In the genomic region with DNA sequence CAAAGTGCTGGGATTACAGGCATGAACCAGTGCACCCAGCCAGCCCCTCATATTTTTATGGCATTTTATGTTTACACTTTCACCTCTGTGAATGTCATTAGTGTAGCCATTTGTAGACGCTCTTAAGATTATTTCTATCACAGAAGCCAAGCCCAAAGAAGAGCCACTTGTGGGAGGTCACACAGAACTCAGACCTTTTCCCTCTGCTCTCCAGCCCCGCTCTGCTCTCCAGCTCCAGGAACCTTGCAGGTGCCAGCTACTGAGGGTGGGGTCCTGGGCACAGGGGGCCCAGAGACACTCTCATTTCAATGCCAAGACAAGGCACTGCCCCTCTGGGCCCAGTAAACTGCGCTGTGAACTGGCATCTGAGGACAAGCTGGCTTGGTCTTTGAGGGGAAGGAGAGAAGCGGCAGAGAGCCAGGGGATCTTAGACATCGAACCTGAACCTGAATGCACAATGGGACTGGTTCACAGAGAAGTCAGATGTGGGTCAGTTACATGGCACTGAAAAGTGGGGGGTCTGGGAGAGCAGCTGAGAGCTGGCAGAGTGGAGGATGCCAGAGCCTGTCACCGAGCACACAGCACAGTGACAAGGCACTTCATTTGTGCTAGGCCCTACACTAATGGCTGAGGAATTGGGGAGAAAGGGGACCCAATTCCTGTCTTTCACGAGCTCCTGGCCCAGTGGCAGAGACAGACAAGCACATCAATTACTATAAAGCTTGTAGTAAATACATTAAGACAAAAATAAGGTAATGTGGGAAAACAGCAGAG, we compare ENCODE assay signal across 11 cellular contexts. TPM values are rescaled to one million over a fixed set of nuclear protein-coding genes. Genes with fewer than 3 reads are reported as not detected.
A peak's percentile ranks its signal among the peaks of the same experiment; 100 is the strongest.
DNase-seq lines count a peak whose midpoint lies in the region; ATAC-seq, FAIRE-seq and TF ChIP-seq lines count a peak whose summit lies in the region.
"Had no signal": no experiment of that assay in that cellular context is flagged by ENCODE, and none has a peak within 500 bp of the region (broad histone marks: within the 10 kb centered on the region; RNA-seq: fewer than 3 reads in every experiment).

No MANE protein-coding gene starts in this region.

- intact Hi-C loops in activated CD4-positive, alpha-beta memory T cell treated with anti-CD3 and anti-CD28 coated beads for 36 hours (cut with micrococcal nuclease): loop anchor here (1.0 to 2.0 kb wide), 3 partner anchors 9 to 16 kb away; no protein-coding TSS in a partner anchor
- intact Hi-C loops in left cardiac atrium (cut with DNase I) (no loop called here), upper lobe of right lung (cut with DNase I) (no loop called here), Caco-2 (cut with micrococcal nuclease; ENCODE audit: unreplicated experiment) (no loop called here)

- CTCF ChIA-PET in activated CD4-positive, alpha-beta memory T cell treated with anti-CD3 and anti-CD28 coated beads for 36 hours (lab: Charles Lee): interaction anchor here (0.9 to 10.2 kb wide), 10 partner anchors 10 to 175 kb away, joined by 3 to 118 read pairs (median 7); no protein-coding TSS in a partner anchor
- CTCF ChIA-PET in Caco-2 (lab: Charles Lee): no interaction called here

- H3K9me3 ChIP-seq in GM23248 (ENCODE audit: low read depth): no peaks in the 10 kb centered on the region
- no peaks in the 10 kb centered on the region for H3K9me3 ChIP-seq in upper lobe of right lung
- H3K9me3 ChIP-seq in Caco-2: no peaks in the 10 kb centered on the region
- H3K9me3 ChIP-seq: SK-N-SH had no signal

- no peak for TF ChIP-seq CTCF in upper lobe of right lung (IDR thresholded peaks at IDR 0.05)
- no peak for TF ChIP-seq CTCF in Caco-2 (IDR thresholded peaks at IDR 0.05; ENCODE audit: insufficient read depth in 1 of 2, low read depth in 1 of 2, low read length in 1 of 2, severe bottlenecking in 1 of 2, unreplicated experiment in 1 of 2)

- peak overlapping the region; percentile 76 for H3K27ac Mint-ChIP-seq in activated CD4-positive, alpha-beta memory T cell treated with anti-CD3 and anti-CD28 coated beads for 36 hours
- H3K27ac Mint-ChIP-seq in Caco-2 (ENCODE audit: unreplicated experiment): no peak overlapping the region

- H3K4me2 ChIP-seq in GM23248 (ENCODE audit: unreplicated experiment): no peak overlapping the region
- H3K4me2 ChIP-seq: SK-N-SH had no signal

- WGBS in GM23248 (ENCODE audit: low coverage in 1 of 2, low lambda C conversion rate in 2 of 2, missing lambda C conversion rate in 2 of 2), 2 experiments: 78 to 80% methylated on average over 7 of the region's 7 CpGs

- H3K27me3 Mint-ChIP-seq in activated CD4-positive, alpha-beta memory T cell treated with anti-CD3 and anti-CD28 coated beads for 36 hours: no peaks in the 10 kb centered on the region
- no peaks in the 10 kb centered on the region for H3K27me3 Mint-ChIP-seq in Caco-2 (ENCODE audit: insufficient read depth, unreplicated experiment)

- no peaks in the 10 kb centered on the region for H3K9me3 Mint-ChIP-seq in activated CD4-positive, alpha-beta memory T cell treated with anti-CD3 and anti-CD28 coated beads for 36 hours
- no peaks in the 10 kb centered on the region for H3K9me3 Mint-ChIP-seq in Caco-2 (ENCODE audit: unreplicated experiment)

- H3K79me2 ChIP-seq in GM23248 (ENCODE audit: insufficient read depth): peaks cover 79% of the 10 kb centered on the region

- peaks cover 64% of the 10 kb centered on the region for H3K36me3 Mint-ChIP-seq in activated CD4-positive, alpha-beta memory T cell treated with anti-CD3 and anti-CD28 coated beads for 36 hours
- H3K36me3 Mint-ChIP-seq in Caco-2 (ENCODE audit: insufficient read depth, unreplicated experiment): peaks cover 9% of the 10 kb centered on the region

- H3K4me3 Mint-ChIP-seq in activated CD4-positive, alpha-beta memory T cell treated with anti-CD3 and anti-CD28 coated beads for 36 hours: peak overlapping the region; percentile 55
- no peak overlapping the region for H3K4me3 Mint-ChIP-seq in Caco-2 (ENCODE audit: unreplicated experiment)

- H3K4me1 ChIP-seq in GM23248 (ENCODE audit: insufficient read depth): 0 out of 2 replicates have a peak, but pooled peaks cover 11% of the 10 kb centered on the region
- H3K4me1 ChIP-seq in upper lobe of right lung: peaks cover 20% of the 10 kb centered on the region
- H3K4me1 ChIP-seq in Caco-2: no peaks in the 10 kb centered on the region

- in situ Hi-C loops in GM23248 (cut with MboI): no loop called here

- H3K27me3 ChIP-seq in GM23248 (replicated peaks; ENCODE audit: insufficient read depth): no peaks in the 10 kb centered on the region
- no peaks in the 10 kb centered on the region for H3K27me3 ChIP-seq in upper lobe of right lung
- H3K27me3 ChIP-seq in Caco-2 (replicated peaks; ENCODE audit: control insufficient read depth, insufficient read depth, low read length): no peaks in the 10 kb centered on the region

- FAIRE-seq in RCC 7860 (lab: Jason Lieb, UNC): no peak

- peaks cover 5% of the 10 kb centered on the region; the same call in 1 of the 2 replicates for H4K20me1 ChIP-seq in GM23248 (ENCODE audit: insufficient read depth)

- POLR2A ChIA-PET in activated CD4-positive, alpha-beta memory T cell treated with anti-CD3 and anti-CD28 coated beads for 36 hours (lab: Charles Lee): interaction anchor here (0.8 to 3.9 kb wide), 6 partner anchors 10 to 42 kb away, joined by 3 to 20 read pairs (median 4); no protein-coding TSS in a partner anchor
- POLR2A ChIA-PET in Caco-2 (lab: Charles Lee): no interaction called here

- H3K27ac ChIP-seq in GM23248: no peak overlapping the region
- H3K27ac ChIP-seq in skin epidermis: peak overlapping the region in 13 of 21 experiments; percentile 0 to 79 (median 45)
- H3K27ac ChIP-seq in upper lobe of right lung: no peak overlapping the region

- H2AFZ ChIP-seq in GM23248: no peak overlapping the region

- H3K4me1 Mint-ChIP-seq in activated CD4-positive, alpha-beta memory T cell treated with anti-CD3 and anti-CD28 coated beads for 36 hours (ENCODE audit: low read depth): peaks cover 81% of the 10 kb centered on the region
- no peaks in the 10 kb centered on the region for H3K4me1 Mint-ChIP-seq in Caco-2 (ENCODE audit: low read depth, unreplicated experiment)

- H3K4me3 ChIP-seq in GM23248: no peak overlapping the region
- no peak overlapping the region for H3K4me3 ChIP-seq in skin epidermis
- H3K4me3 ChIP-seq in upper lobe of right lung: no peak overlapping the region
- H3K4me3 ChIP-seq in Caco-2 (ENCODE audit: low read depth, low read length): no peak overlapping the region

- BruUV-seq in Caco-2 (replicated peaks; lab: Mats Ljungman, UMichigan): no TSS peak

- ATAC-seq in left cardiac atrium (peak; percentile 17 to 21), upper lobe of right lung (no peak)
- ATAC-seq: left lobe of liver had no signal

- H3K9ac ChIP-seq in GM23248: peak overlapping the region; percentile 26; the same call in 1 of the 2 replicates
- H3K9ac ChIP-seq: SK-N-SH had no signal

- peaks cover 33% of the 10 kb centered on the region for H3K36me3 ChIP-seq in GM23248 (ENCODE audit: low read depth)
- peaks cover 53% of the 10 kb centered on the region for H3K36me3 ChIP-seq in upper lobe of right lung
- H3K36me3 ChIP-seq in Caco-2 (ENCODE audit: control insufficient read depth, insufficient read depth, low read length): no peaks in the 10 kb centered on the region

- no peak for DNase-seq in GM23248
- DNase-seq in activated CD4-positive, alpha-beta memory T cell treated with anti-CD3 and anti-CD28 coated beads for 36 hours: no peak
- no peak for DNase-seq in left cardiac atrium
- no peak for DNase-seq in upper lobe of right lung
- DNase-seq in RCC 7860 (ENCODE audit: low spot score): no peak
- no peak for DNase-seq in Caco-2
- DNase-seq: EL, NCI-H345, SK-N-SH had no signal

- H3K9me2 ChIP-seq in GM23248 (ENCODE audit: insufficient read depth): no peaks in the 10 kb centered on the region
- H3K9me2 ChIP-seq: SK-N-SH had no signal

- H3F3A ChIP-seq in GM23248 (ENCODE audit: insufficient read depth): peaks cover 6% of the 10 kb centered on the region; the same call in 1 of the 2 replicates

RNA-seq across cellular contexts. Expression of a gene that starts 16.7 kb away (rescaled TPM):
- 384 and 409 TPM in 2 replicates for total RNA-seq in GM23248 (2014; rRNA removed; shearing (Covaris generic))
- polyA plus RNA-seq in GM23248 (2016; fragmentation: Nextera tagmentation; extraction: Ambion mirVana): 183 and 190 TPM in 2 replicates
- 100 to 1,000 TPM; 430 to 443 TPM for total RNA-seq in activated CD4-positive, alpha-beta memory T cell treated with anti-CD3 and anti-CD28 coated beads for 36 hours
- 100 to 1,000 TPM; 218 to 220 TPM for total RNA-seq in left cardiac atrium
- total RNA-seq in upper lobe of right lung: 143 TPM
- total RNA-seq in Caco-2 (2022): 43.0 and 51.9 TPM in 2 replicates

Comparison
In these comparisons a context has a peak if more than half of its experiments do, and no peak if none do; other contexts are left out.
1. H3K27ac ChIP-seq: peak in skin epidermis (13 of 21); none in GM23248 (single experiment) and upper lobe of right lung (single experiment).